Comparison of ENCODE assay signal across 13 cellular contexts in the genomic region with DNA sequence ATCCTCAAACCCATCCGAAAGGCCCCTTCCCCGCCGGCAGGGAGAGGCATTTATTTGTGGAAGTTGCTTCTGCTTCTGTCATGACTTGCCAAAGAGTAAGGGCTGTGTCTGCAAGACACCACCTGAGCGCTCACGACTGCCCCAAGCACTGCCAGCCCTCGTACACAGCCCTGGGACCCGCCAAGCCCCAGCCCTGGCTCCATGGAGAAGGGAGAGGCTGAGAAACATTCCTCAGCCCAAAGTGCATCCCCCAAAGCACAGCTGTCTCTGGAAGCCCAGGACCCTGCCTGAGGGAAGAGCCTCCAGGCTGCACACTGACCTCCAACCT. TPM values are rescaled to one million over a fixed set of nuclear protein-coding genes. Genes with fewer than 3 reads are reported as not detected.
DNase-seq lines count a peak whose midpoint lies in the region; ATAC-seq, FAIRE-seq and TF ChIP-seq lines count a peak whose summit lies in the region.
"Had no signal": no experiment of that assay in that cellular context is flagged by ENCODE, and none has a peak within 500 bp of the region (broad histone marks: within the 10 kb centered on the region; RNA-seq: fewer than 3 reads in every experiment).

No MANE protein-coding gene starts in this region.

- no peak overlapping the region for H2BK120ac ChIP-seq in mesendoderm (ENCODE audit: low read depth, low read length)

- H3K18ac ChIP-seq in mesendoderm (ENCODE audit: low read length), result no peak overlapping the region

- H3K9me2 ChIP-seq in HCT116 (ENCODE audit: insufficient read depth), result no peaks in the 10 kb centered on the region

- ATAC-seq in HCT116 (0 out of 2 replicates have a peak, but pooled peaks have one; percentile 1), K562 (peak; percentile 7)

- CTCF ChIA-PET in HCT116 (lab: Charles Lee), result interaction anchor here (0.6 to 4.2 kb wide), 20 partner anchors 11 to 796 kb away, joined by 3 to 136 read pairs (median 4); partner anchors contain the start of gene TP73
- CTCF ChIA-PET in K562 (lab: Yijun Ruan, JAX; ENCODE audit: low intra/inter-chr PET ratio), result interaction anchor here (0.6 to 2.4 kb wide), 7 partner anchors 53 to 295 kb away, joined by 3 to 20 read pairs (median 5); partner anchors contain the start of gene ARHGEF16
- CTCF ChIA-PET in CD4-positive, alpha-beta memory T cell (lab: Charles Lee; ENCODE audit: partially characterized antibody), result interaction anchor here (0.7 to 6.1 kb wide), 19 partner anchors 11 to 166 kb away, joined by 3 to 60 read pairs (median 4); no protein-coding TSS in a partner anchor

- peak overlapping the region; percentile 57; the same call in 1 of the 2 replicates for H3K4me2 ChIP-seq in BLaER1
- H3K4me2 ChIP-seq in HCT116 (ENCODE audit: low read length), result no peak overlapping the region
- no peak overlapping the region for H3K4me2 ChIP-seq in K562 (ENCODE audit: insufficient read depth, low read length)
- H3K4me2 ChIP-seq in mesendoderm (ENCODE audit: low read length), result no peak overlapping the region

- H4K20me1 ChIP-seq in BLaER1 (peaks cover 34% of the 10 kb centered on the region), HCT116 (ENCODE audit: insufficient read depth) (no peaks in the 10 kb centered on the region), K562 (replicated peaks; ENCODE audit: control insufficient read depth, insufficient read depth, low read length) (peaks cover 27% of the 10 kb centered on the region)

- H3K27me3 Mint-ChIP-seq in CD4-positive, alpha-beta memory T cell, result peaks cover 0 to 6% of the 10 kb centered on the region in 2 donors

- RAD21 ChIA-PET in HCT116 (lab: Charles Lee; ENCODE audit: low non-redundant PET in 1 of 2, low total read pairs in 2 of 2, uncharacterized antibody in 2 of 2, unreplicated experiment in 2 of 2), result interaction anchor here (0.7 to 1.6 kb wide), 8 partner anchors 30 to 166 kb away, joined by 3 to 10 read pairs (median 6); no protein-coding TSS in a partner anchor

- no peak overlapping the region for H4K8ac ChIP-seq in mesendoderm (ENCODE audit: low read depth, low read length)

- intact Hi-C loops in HCT116 (cut with micrococcal nuclease), result no loop called here
- intact Hi-C loops in K562 (cut with micrococcal nuclease), result loop anchor here (2.0 kb wide), 1 partner anchor 30 kb away; no protein-coding TSS in a partner anchor
- intact Hi-C loops in CD4-positive, alpha-beta memory T cell (cut with micrococcal nuclease), result loop anchor here (2.0 kb wide), 1 partner anchor 30 kb away; no protein-coding TSS in a partner anchor

- no peak overlapping the region for H3K4me3 ChIP-seq in BLaER1
- no peak overlapping the region for H3K4me3 ChIP-seq in HCT116 (replicated peaks in 1 of 2; ENCODE audit: low read depth in 1 of 2, low read length in 2 of 2)
- no peak overlapping the region for H3K4me3 ChIP-seq in K562
- H3K4me3 ChIP-seq in mesendoderm (ENCODE audit: low read length), result no peak overlapping the region
- no peak overlapping the region for H3K4me3 ChIP-seq in CD4-positive, alpha-beta memory T cell (ENCODE audit: low read length in 2 of 2)
- H3K4me3 ChIP-seq: HAP-1, SK-N-MC had no signal

- no peak for TF ChIP-seq POLR2A in HCT116 (IDR thresholded peaks at IDR 0.05; ENCODE audit: borderline replicate concordance, extremely low read depth, insufficient read depth, insufficient read length)
- no peak for TF ChIP-seq POLR2A in K562 (conservative IDR thresholded peaks at IDR 0.05)

- H3K9me3 ChIP-seq in BLaER1, result no peaks in the 10 kb centered on the region
- no peaks in the 10 kb centered on the region for H3K9me3 ChIP-seq in HCT116 (ENCODE audit: control insufficient read depth in 1 of 2, insufficient read depth in 1 of 2, low read depth in 1 of 2, low read length in 2 of 2)
- no peaks in the 10 kb centered on the region for H3K9me3 ChIP-seq in K562 (replicated peaks; ENCODE audit: control insufficient read depth, insufficient read depth, low read depth, low read length)
- no peaks in the 10 kb centered on the region for H3K9me3 ChIP-seq in CD4-positive, alpha-beta memory T cell (ENCODE audit: control insufficient read depth in 1 of 2, low read length in 2 of 2)
- H3K9me3 ChIP-seq: HAP-1 had no signal

- no peak overlapping the region for H3K27ac ChIP-seq in BLaER1
- H3K27ac ChIP-seq in HCT116 (ENCODE audit: low read depth, low read length), result no peak overlapping the region
- no peak overlapping the region for H3K27ac ChIP-seq in K562 (ENCODE audit: extremely low read depth, low read depth, low read length)
- no peak overlapping the region for H3K27ac ChIP-seq in mesendoderm (ENCODE audit: low read depth, low read length)
- H3K27ac ChIP-seq in CD4-positive, alpha-beta memory T cell (ENCODE audit: low read depth, low read length), result no peak overlapping the region
- H3K27ac ChIP-seq: SK-N-MC had no signal

- H3K4ac ChIP-seq in mesendoderm (ENCODE audit: low read depth, low read length), result no peak overlapping the region

- no peak overlapping the region for H2AK5ac ChIP-seq in mesendoderm (ENCODE audit: low read length)

- H3K4me1 ChIP-seq in BLaER1, result peaks cover 51% of the 10 kb centered on the region
- H3K4me1 ChIP-seq in HCT116 (ENCODE audit: control insufficient read depth in 1 of 2, insufficient read depth in 2 of 2, low read length in 2 of 2), result peaks cover 24 to 39% of the 10 kb centered on the region in 2 experiments
- peaks cover under 1 to 20% of the 10 kb centered on the region in 2 experiments; a peak in 3 of 5 replicates for H3K4me1 ChIP-seq in K562 (replicated peaks in 1 of 2; ENCODE audit: control insufficient read depth in 2 of 2, insufficient read depth in 2 of 2, low read length in 2 of 2)
- H3K4me1 ChIP-seq in mesendoderm (ENCODE audit: control insufficient read depth, low read depth, low read length), result peaks cover 8% of the 10 kb centered on the region
- peaks cover 21% of the 10 kb centered on the region for H3K4me1 ChIP-seq in CD4-positive, alpha-beta memory T cell (ENCODE audit: insufficient read depth, low read length)
- H3K4me1 ChIP-seq: HAP-1 had no signal

- no peak for TF ChIP-seq CTCF in HCT116 (IDR thresholded peaks at IDR 0.05 in 2 of 3, conservative IDR thresholded peaks at IDR 0.05 in 1 of 3; ENCODE audit: borderline replicate concordance in 1 of 3, insufficient read depth in 1 of 3, low read depth in 2 of 3, low read length in 2 of 3)
- TF ChIP-seq CTCF in K562 (IDR thresholded peaks at IDR 0.05 in 2 of 3, conservative IDR thresholded peaks at IDR 0.05 in 1 of 3; ENCODE audit: insufficient read depth in 2 of 3, low read depth in 1 of 3, low read length in 3 of 3), result no peak

- no peaks in the 10 kb centered on the region for H3K79me1 ChIP-seq in mesendoderm (ENCODE audit: low read length)

- in situ Hi-C loops in K562 (cut with MboI), result no loop called here

- H3K36me3 ChIP-seq in BLaER1, result no peaks in the 10 kb centered on the region
- no peaks in the 10 kb centered on the region for H3K36me3 ChIP-seq in HCT116 (ENCODE audit: control insufficient read depth in 1 of 2, insufficient read depth in 2 of 2, low read length in 2 of 2)
- no peaks in the 10 kb centered on the region for H3K36me3 ChIP-seq in K562 (ENCODE audit: control insufficient read depth, insufficient read depth, low read length)
- H3K36me3 ChIP-seq in mesendoderm (ENCODE audit: control insufficient read depth, insufficient read depth, low read length), result no peaks in the 10 kb centered on the region
- H3K36me3 ChIP-seq in CD4-positive, alpha-beta memory T cell (ENCODE audit: insufficient read depth, low read length), result no peaks in the 10 kb centered on the region
- H3K36me3 ChIP-seq: HAP-1 had no signal

- no peak overlapping the region for H3K23ac ChIP-seq in mesendoderm (ENCODE audit: low read length)

- H3K9me1 ChIP-seq in K562 (ENCODE audit: control insufficient read depth, insufficient read depth, low read length), result no peaks in the 10 kb centered on the region

- H3K4me3 Mint-ChIP-seq in CD4-positive, alpha-beta memory T cell, result no peak overlapping the region

- H3K9ac ChIP-seq in BLaER1 (no peak overlapping the region), HCT116 (ENCODE audit: low read length) (no peak overlapping the region), K562 (ENCODE audit: insufficient read depth in 1 of 2, low read depth in 2 of 2, low read length in 2 of 2) (peak overlapping the region in 1 of 2 experiments; percentile 64; a peak in 1 of 4 replicates), mesendoderm (ENCODE audit: low read length) (no peak overlapping the region)

- no peak overlapping the region for H2BK15ac ChIP-seq in mesendoderm (replicated peaks; ENCODE audit: low read depth)

- peak overlapping the region in 1 of 7 donors; percentile 53 for H3K27ac Mint-ChIP-seq in CD4-positive, alpha-beta memory T cell

- H2AFZ ChIP-seq in HCT116 (ENCODE audit: low read depth, low read length, poor library complexity, severe bottlenecking) (peak overlapping the region; percentile 10), K562 (ENCODE audit: low read depth, low read length) (no peak overlapping the region)

- no peak for TF ChIP-seq RAD21 in HCT116 (IDR thresholded peaks at IDR 0.05; ENCODE audit: low read depth)
- TF ChIP-seq RAD21 in K562 (CRISPR knock-in tag; conservative IDR thresholded peaks at IDR 0.05 in 1 of 2, IDR thresholded peaks at IDR 0.05 in 1 of 2), result no peak

- peak overlapping the region; percentile 15 for H3K56ac ChIP-seq in mesendoderm (ENCODE audit: low read length)

- FAIRE-seq in K562 (lab: Jason Lieb, UNC), result no peak
- FAIRE-seq: A204.1 had no signal

- no peak overlapping the region for H4K5ac ChIP-seq in mesendoderm (ENCODE audit: low read length)

- H3K36me3 Mint-ChIP-seq in CD4-positive, alpha-beta memory T cell, result peaks cover 0 to under 1% of the 10 kb centered on the region in 2 donors

- no peaks in the 10 kb centered on the region for H3K79me2 ChIP-seq in HCT116 (ENCODE audit: insufficient read depth, low read length)
- H3K79me2 ChIP-seq in K562 (ENCODE audit: control insufficient read depth, insufficient read depth, low read length), result no peaks in the 10 kb centered on the region
- no peaks in the 10 kb centered on the region for H3K79me2 ChIP-seq in mesendoderm (ENCODE audit: control insufficient read depth, insufficient read depth, low read length)

- no peak for TF ChIP-seq EP300 in K562 (IDR thresholded peaks at IDR 0.05; ENCODE audit: low read length)

- no TSS peak for BruUV-seq in HCT116 (replicated peaks; lab: Mats Ljungman, UMichigan)
- no TSS peak for BruUV-seq in K562 (replicated peaks; lab: Mats Ljungman, UMichigan)

- no peak for DNase-seq in HCT116 (ENCODE audit: low read depth, low spot score)
- no peak for DNase-seq in K562 (ENCODE audit: extremely low read depth in 1 of 4, low spot score in 3 of 4)
- no peak for DNase-seq in mesendoderm
- DNase-seq in NCI-H1048 (lab: John Stamatoyannopoulos, UW), result no peak
- no peak for DNase-seq in CD4-positive, alpha-beta memory T cell
- DNase-seq in GM03348 (ENCODE audit: low spot score), result no peak
- no peak for DNase-seq in SKM-1 (lab: John Stamatoyannopoulos, UW; ENCODE audit: unreplicated experiment)
- DNase-seq: NCI-H187 treated with DMSO at 0.1 percent for 48 hours had no signal

- peaks cover 15% of the 10 kb centered on the region for H3K27me3 ChIP-seq in BLaER1
- no peaks in the 10 kb centered on the region for H3K27me3 ChIP-seq in HCT116 (ENCODE audit: insufficient read depth, low read length)
- H3K27me3 ChIP-seq in K562 (ENCODE audit: control insufficient read depth in 2 of 2, insufficient read depth in 2 of 2, low read length in 2 of 2), result peaks cover 24 to 63% of the 10 kb centered on the region in 2 experiments; a peak in 4 of 5 replicates
- no peaks in the 10 kb centered on the region for H3K27me3 ChIP-seq in mesendoderm (ENCODE audit: insufficient read depth, low read length, poor library complexity)
- no peaks in the 10 kb centered on the region for H3K27me3 ChIP-seq in CD4-positive, alpha-beta memory T cell (ENCODE audit: insufficient read depth, low read length)

- no peak overlapping the region for H2BK5ac ChIP-seq in mesendoderm (ENCODE audit: low read length)

- H3K4me1 Mint-ChIP-seq in CD4-positive, alpha-beta memory T cell, result peaks cover 15 to 35% (median 29%) of the 10 kb centered on the region in 4 donors

- no peaks in the 10 kb centered on the region for H3K9me3 Mint-ChIP-seq in CD4-positive, alpha-beta memory T cell

- POLR2A ChIA-PET in HCT116 (lab: Charles Lee), result interaction anchor here (1.0 kb wide), 2 partner anchors 116 to 166 kb away, joined by 3 to 6 read pairs; no protein-coding TSS in a partner anchor
- POLR2A ChIA-PET in K562 (lab: Yijun Ruan, JAX), result interaction anchor here (0.8 to 1.1 kb wide), 4 partner anchors 10 to 128 kb away, joined by 3 to 4 read pairs (median 4); no protein-coding TSS in a partner anchor
- POLR2A ChIA-PET in CD4-positive, alpha-beta memory T cell (lab: Charles Lee; ENCODE audit: partially characterized antibody), result interaction anchor here (0.9 to 3.7 kb wide), 6 partner anchors 88 to 166 kb away, joined by 3 to 13 read pairs (median 4); no protein-coding TSS in a partner anchor

- 25% methylated on average over 7 of the region's 7 CpGs for WGBS in K562 (ENCODE audit: insufficient coverage, low coverage, missing lambda C conversion rate)
- WGBS in mesendoderm (ENCODE audit: extremely low coverage, insufficient coverage, low lambda C conversion rate), result no CpG with 5 or more reads among the region's 7 CpGs

RNA-seq across cellular contexts. Expression of gene TPRG1L, which starts 6.3 kb away (rescaled TPM):
- total RNA-seq in HCT116 (2021; ENCODE audit: unreplicated experiment) (25.6 TPM), K562 (2014; rRNA removed) (4.6 and 5.1 TPM in 2 replicates), K562 (2014; rRNA removed; fragmentation: Illumina TruSeq; extraction: Trizol) (5.0 and 5.2 TPM in 2 replicates), K562 (2015; rRNA removed; fragmentation: Illumina TruSeq; extraction: Trizol) (5.7 and 6.2 TPM in 2 replicates), K562 (2021) (8.4 and 8.9 TPM in 2 replicates)
- polyA plus RNA-seq in HCT116 (2012), result 17.6 and 18.6 TPM in 2 replicates
- 5.9 and 9.5 TPM in 2 replicates for total RNA-seq in K562 (2011; cell fraction: chromatin; rRNA removed; ENCODE audit: low replicate concordance)
- total RNA-seq in K562 (2011; cell fraction: nucleolus; rRNA removed), result 7.4 and 8.7 TPM in 2 replicates
- total RNA-seq in K562 (2011; cell fraction: nucleoplasm; rRNA removed), result 7.7 and 9.1 TPM in 2 replicates
- polyA plus RNA-seq in K562 (2011; rRNA removed) (9.9 and 11.0 TPM in 2 replicates), K562 (2014; fragmentation: Illumina TruSeq; extraction: Trizol) (9.7 and 10.0 TPM in 2 replicates), K562 (2014; fragmentation: Nextera tagmentation; extraction: Ambion mirVana) (1 to 10 TPM; 1.6 to 1.9 TPM), K562 (2014; rRNA removed) (6.8 and 7.1 TPM in 2 replicates)
- polyA plus RNA-seq in K562 (2011; cell fraction: cytosol; rRNA removed), result 10.9 and 11.7 TPM in 2 replicates
- polyA plus RNA-seq in K562 (2011; cell fraction: nucleus; rRNA removed), result 6.1 and 6.5 TPM in 2 replicates
- 9.3 and 18.8 TPM in 2 replicates for polyA plus RNA-seq in K562 (2012)
- polyA minus RNA-seq in K562 (2011; rRNA and poly(A)+ RNA removed), result 5.7 and 7.5 TPM in 2 replicates
- polyA minus RNA-seq in K562 (2011; cell fraction: cytosol; rRNA and poly(A)+ RNA removed), result 5.6 and 7.6 TPM in 2 replicates
- polyA minus RNA-seq in K562 (2011; cell fraction: nucleus; rRNA and poly(A)+ RNA removed), result 2.2 and 3.7 TPM in 2 replicates
- 13.7 TPM for polyA plus RNA-seq in mesendoderm (2013, experiment 1 of 2)
- polyA plus RNA-seq in mesendoderm (2013, experiment 2 of 2), result 13.4 TPM
- 10 to 100 TPM; 57.9 to 59.5 TPM for total RNA-seq in CD4-positive, alpha-beta memory T cell
- 10 to 100 TPM; 41.4 to 46.4 TPM for polyA plus RNA-seq in CD4-positive, alpha-beta memory T cell

RNA-seq across cellular contexts. Expression of gene MEGF6, which starts 7.2 kb away (rescaled TPM):
- total RNA-seq in HCT116 (2021; ENCODE audit: unreplicated experiment) (47.6 TPM), K562 (2014; rRNA removed) (0.04 and 0.32 TPM in 2 replicates), K562 (2014; rRNA removed; fragmentation: Illumina TruSeq; extraction: Trizol) (not detected in 2 replicates), K562 (2015; rRNA removed; fragmentation: Illumina TruSeq; extraction: Trizol) (0.11 and 0.14 TPM in 2 replicates), K562 (2021) (0.40 and 1.7 TPM in 2 replicates)
- polyA plus RNA-seq in HCT116 (2012), result 34.0 and 43.9 TPM in 2 replicates
- total RNA-seq in K562 (2011; cell fraction: chromatin; rRNA removed; ENCODE audit: low replicate concordance), result 0.90 and 2.1 TPM in 2 replicates
- total RNA-seq in K562 (2011; cell fraction: nucleolus; rRNA removed), result 1.6 and 1.8 TPM in 2 replicates
- 0.73 and 0.99 TPM in 2 replicates for total RNA-seq in K562 (2011; cell fraction: nucleoplasm; rRNA removed)
- polyA plus RNA-seq in K562 (2011; rRNA removed) (0.03 and 0.16 TPM in 2 replicates), K562 (2014; fragmentation: Illumina TruSeq; extraction: Trizol) (0.04 and 0.24 TPM in 2 replicates), K562 (2014; fragmentation: Nextera tagmentation; extraction: Ambion mirVana) (not detected), K562 (2014; rRNA removed) (0.25 and 0.65 TPM in 2 replicates)
- polyA plus RNA-seq in K562 (2011; cell fraction: cytosol; rRNA removed), result 0.03 and 0.10 TPM in 2 replicates
- polyA plus RNA-seq in K562 (2011; cell fraction: nucleus; rRNA removed), result 1.3 and 1.8 TPM in 2 replicates
- 0.51 and 14.3 TPM in 2 replicates for polyA plus RNA-seq in K562 (2012)
- polyA minus RNA-seq in K562 (2011; rRNA and poly(A)+ RNA removed), result not detected in 2 replicates
- not detected in 2 replicates for polyA minus RNA-seq in K562 (2011; cell fraction: cytosol; rRNA and poly(A)+ RNA removed)
- polyA minus RNA-seq in K562 (2011; cell fraction: nucleus; rRNA and poly(A)+ RNA removed), result 0.27 and 0.67 TPM in 2 replicates
- 2.2 TPM for polyA plus RNA-seq in mesendoderm (2013, experiment 1 of 2)
- 1.7 TPM for polyA plus RNA-seq in mesendoderm (2013, experiment 2 of 2)
- total RNA-seq in CD4-positive, alpha-beta memory T cell, result 100 to 1,000 TPM; 167 to 168 TPM
- 1 to 10 TPM; 2.4 to 7.1 TPM for polyA plus RNA-seq in CD4-positive, alpha-beta memory T cell

RNA-seq across cellular contexts. Expression of gene WRAP73, which starts 31.4 kb away (rescaled TPM):
- 51.4 TPM for total RNA-seq in HCT116 (2021; ENCODE audit: unreplicated experiment)
- 43.0 and 45.5 TPM in 2 replicates for polyA plus RNA-seq in HCT116 (2012)
- total RNA-seq in K562 (2011; cell fraction: chromatin; rRNA removed; ENCODE audit: low replicate concordance), result 77.5 and 153 TPM in 2 replicates
- 74.2 and 75.4 TPM in 2 replicates for total RNA-seq in K562 (2011; cell fraction: nucleolus; rRNA removed)
- total RNA-seq in K562 (2011; cell fraction: nucleoplasm; rRNA removed), result 71.3 and 71.5 TPM in 2 replicates
- total RNA-seq in K562 (2014; rRNA removed), result 30.1 and 39.3 TPM in 2 replicates
- 11.0 and 14.7 TPM in 2 replicates for total RNA-seq in K562 (2014; rRNA removed; fragmentation: Illumina TruSeq; extraction: Trizol)
- total RNA-seq in K562 (2015; rRNA removed; fragmentation: Illumina TruSeq; extraction: Trizol), result 21.3 and 22.1 TPM in 2 replicates
- 30.9 and 34.7 TPM in 2 replicates for total RNA-seq in K562 (2021)
- 47.1 and 54.8 TPM in 2 replicates for polyA plus RNA-seq in K562 (2011; rRNA removed)
- polyA plus RNA-seq in K562 (2011; cell fraction: cytosol; rRNA removed), result 66.9 and 81.5 TPM in 2 replicates
- 139 and 154 TPM in 2 replicates for polyA plus RNA-seq in K562 (2011; cell fraction: nucleus; rRNA removed)
- 30.5 and 35.0 TPM in 2 replicates for polyA plus RNA-seq in K562 (2012)
- polyA plus RNA-seq in K562 (2014; fragmentation: Illumina TruSeq; extraction: Trizol), result 32.5 and 40.4 TPM in 2 replicates
- 1 to 10 TPM; 4.3 to 4.7 TPM for polyA plus RNA-seq in K562 (2014; fragmentation: Nextera tagmentation; extraction: Ambion mirVana)
- polyA plus RNA-seq in K562 (2014; rRNA removed), result 51.8 and 55.9 TPM in 2 replicates
- polyA minus RNA-seq in K562 (2011; rRNA and poly(A)+ RNA removed), result 14.7 and 17.8 TPM in 2 replicates
- polyA minus RNA-seq in K562 (2011; cell fraction: cytosol; rRNA and poly(A)+ RNA removed), result 18.6 and 19.5 TPM in 2 replicates
- 38.8 and 57.4 TPM in 2 replicates for polyA minus RNA-seq in K562 (2011; cell fraction: nucleus; rRNA and poly(A)+ RNA removed)
- 13.8 TPM for polyA plus RNA-seq in mesendoderm (2013, experiment 1 of 2)
- polyA plus RNA-seq in mesendoderm (2013, experiment 2 of 2), result 13.7 TPM
- 10 to 100 TPM; 39.0 to 40.7 TPM for total RNA-seq in CD4-positive, alpha-beta memory T cell
- 10 to 100 TPM; 24.4 to 30.1 TPM for polyA plus RNA-seq in CD4-positive, alpha-beta memory T cell

RNA-seq across cellular contexts. Expression of gene TP73, which starts 33.8 kb away (rescaled TPM):
- 19.2 TPM for total RNA-seq in HCT116 (2021; ENCODE audit: unreplicated experiment)
- 9.9 and 10.1 TPM in 2 replicates for polyA plus RNA-seq in HCT116 (2012)
- total RNA-seq in K562 (2011; cell fraction: chromatin; rRNA removed; ENCODE audit: low replicate concordance), result 4.9 and 25.6 TPM in 2 replicates
- total RNA-seq in K562 (2011; cell fraction: nucleolus; rRNA removed), result 10.5 and 13.5 TPM in 2 replicates
- total RNA-seq in K562 (2011; cell fraction: nucleoplasm; rRNA removed), result 6.2 and 6.6 TPM in 2 replicates
- 0.49 and 0.50 TPM in 2 replicates for total RNA-seq in K562 (2014; rRNA removed)
- 0.07 and 0.10 TPM in 2 replicates for total RNA-seq in K562 (2014; rRNA removed; fragmentation: Illumina TruSeq; extraction: Trizol)
- total RNA-seq in K562 (2015; rRNA removed; fragmentation: Illumina TruSeq; extraction: Trizol), result 0.40 and 0.41 TPM in 2 replicates
- total RNA-seq in K562 (2021), result 1.3 and 1.6 TPM in 2 replicates
- polyA plus RNA-seq in K562 (2011; rRNA removed), result 0.72 and 1.1 TPM in 2 replicates
- polyA plus RNA-seq in K562 (2011; cell fraction: cytosol; rRNA removed), result 0.46 and 1.4 TPM in 2 replicates
- 5.8 and 13.3 TPM in 2 replicates for polyA plus RNA-seq in K562 (2011; cell fraction: nucleus; rRNA removed)
- 0.87 and 0.90 TPM in 2 replicates for polyA plus RNA-seq in K562 (2012)
- polyA plus RNA-seq in K562 (2014; fragmentation: Illumina TruSeq; extraction: Trizol), result 0.12 and 0.73 TPM in 2 replicates
- not detected for polyA plus RNA-seq in K562 (2014; fragmentation: Nextera tagmentation; extraction: Ambion mirVana)
- polyA plus RNA-seq in K562 (2014; rRNA removed), result 0.38 and 1.1 TPM in 2 replicates
- 0.78 and 2.1 TPM in 2 replicates for polyA minus RNA-seq in K562 (2011; rRNA and poly(A)+ RNA removed)
- polyA minus RNA-seq in K562 (2011; cell fraction: cytosol; rRNA and poly(A)+ RNA removed), result 1.8 and 2.2 TPM in 2 replicates
- 5.8 and 11.8 TPM in 2 replicates for polyA minus RNA-seq in K562 (2011; cell fraction: nucleus; rRNA and poly(A)+ RNA removed)
- polyA plus RNA-seq in mesendoderm (2013, experiment 1 of 2), result 0.73 TPM
- polyA plus RNA-seq in mesendoderm (2013, experiment 2 of 2), result 0.73 TPM
- under 1 TPM in 1 of 2 experiments, not detected in 1; 0.17 TPM for total RNA-seq in CD4-positive, alpha-beta memory T cell
- polyA plus RNA-seq in CD4-positive, alpha-beta memory T cell, result under 1 TPM in 1 of 2 donors, not detected in 1; 0.15 TPM
- total RNA-seq: Right ventricle myocardium superior had no signal

Comparison
In these comparisons a context has a peak if more than half of its experiments do, and no peak if none do; other contexts are left out.
1. RNA of gene MEGF6, which starts 7.2 kb away (total RNA-seq): 167 to 168 TPM in CD4-positive, alpha-beta memory T cell and 47.6 TPM in HCT116 (single experiment); 0.04 to 2.1 TPM in K562; every median in the first group is over 10 times any median in the second.